Comparison of ENCODE assay signal across 11 cellular contexts in the genomic region with DNA sequence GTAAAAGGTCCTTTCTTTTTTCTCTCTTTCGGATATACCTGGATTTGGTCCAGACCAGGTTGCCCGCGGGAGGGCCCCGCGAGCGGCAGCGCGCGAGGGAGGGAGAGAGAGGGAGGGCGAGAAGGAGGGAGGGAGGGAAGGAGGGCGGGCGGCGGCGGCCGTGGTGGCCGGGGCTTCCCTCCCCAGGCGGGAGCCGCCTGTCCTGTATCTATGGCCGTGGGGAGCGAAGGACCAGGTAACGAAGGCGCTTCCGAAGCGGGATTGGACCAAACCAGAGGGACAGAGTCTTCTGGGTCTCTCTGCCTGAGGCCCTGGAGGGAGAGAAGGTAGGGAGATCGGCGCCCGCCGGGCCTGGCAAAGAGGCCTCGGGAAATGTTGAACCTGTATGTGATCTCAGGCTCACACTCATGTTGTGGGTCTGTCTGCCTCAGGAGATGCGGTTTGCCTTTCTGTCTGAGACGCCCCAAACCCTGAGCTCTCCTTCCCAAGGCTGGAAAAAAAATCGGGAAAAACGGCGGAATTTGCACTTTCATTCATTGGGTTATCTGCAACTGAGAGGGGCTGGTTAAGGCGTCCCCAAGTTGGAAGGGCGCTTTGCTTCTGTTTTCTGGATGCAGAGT. TPM values are rescaled to one million over a fixed set of nuclear protein-coding genes. Genes with fewer than 3 reads are reported as not detected.
DNase-seq lines count a peak whose midpoint lies in the region; ATAC-seq and TF ChIP-seq lines count a peak whose summit lies in the region.
"Had no signal": no experiment of that assay in that cellular context is flagged by ENCODE, and none has a peak within 500 bp of the region (broad histone marks: within the 10 kb centered on the region; RNA-seq: fewer than 3 reads in every experiment).

No MANE protein-coding gene starts in this region.

- no peak overlapping the region for H3K27ac ChIP-seq in rectal smooth muscle tissue (ENCODE audit: low read depth, low read length)

- in situ Hi-C loops in GM13977 (cut with MboI; ENCODE audit: low pct_unique_long_range_greater_than_20kb, low sequenced_read_pairs, unreplicated experiment) = no loop called here

- H3K9ac ChIP-seq in rectal smooth muscle tissue (ENCODE audit: low read length) = no peak overlapping the region

- peaks cover 14% of the 10 kb centered on the region for H3K36me3 Mint-ChIP-seq in Caco-2 (ENCODE audit: insufficient read depth, unreplicated experiment)
- H3K36me3 Mint-ChIP-seq in effector memory CD8-positive, alpha-beta T cell (ENCODE audit: insufficient read depth) = peaks cover 25% of the 10 kb centered on the region

- peaks cover 11% of the 10 kb centered on the region for H3K4me1 ChIP-seq in Caco-2
- no peaks in the 10 kb centered on the region for H3K4me1 ChIP-seq in rectal smooth muscle tissue (ENCODE audit: control insufficient read depth, insufficient read depth, low read length)

- TF ChIP-seq CTCF in Caco-2 (IDR thresholded peaks at IDR 0.05; ENCODE audit: insufficient read depth in 1 of 2, low read depth in 1 of 2, low read length in 1 of 2, severe bottlenecking in 1 of 2, unreplicated experiment in 1 of 2) (no peak), NB4 (IDR thresholded peaks at IDR 0.05; ENCODE audit: low read depth, low read length) (no peak), GM13977 (IDR thresholded peaks at IDR 0.05; ENCODE audit: extremely low read depth, insufficient read depth, missing control alignments) (no peak)

- no peaks in the 10 kb centered on the region for H3K9me3 Mint-ChIP-seq in Caco-2 (ENCODE audit: unreplicated experiment)
- H3K9me3 Mint-ChIP-seq in effector memory CD8-positive, alpha-beta T cell = no peaks in the 10 kb centered on the region

- no peaks in the 10 kb centered on the region for H3K9me3 ChIP-seq in Caco-2
- H3K9me3 ChIP-seq: uterus had no signal

- ATAC-seq in effector memory CD8-positive, alpha-beta T cell (replicated peaks) = no peak
- ATAC-seq in HG03565 (IDR thresholded peaks at IDR 0.05; ENCODE audit: unreplicated experiment) (no peak), HG02678 (IDR thresholded peaks at IDR 0.05; ENCODE audit: unreplicated experiment) (no peak), GM18502 (IDR thresholded peaks at IDR 0.05; ENCODE audit: poor library complexity, unreplicated experiment) (no peak)

- peak overlapping the region; percentile 89 for H3K4me3 Mint-ChIP-seq in Caco-2 (ENCODE audit: unreplicated experiment)
- peak overlapping the region; percentile 88 for H3K4me3 Mint-ChIP-seq in effector memory CD8-positive, alpha-beta T cell

- H3K27me3 ChIP-seq in Caco-2 (replicated peaks; ENCODE audit: control insufficient read depth, insufficient read depth, low read length) (no peaks in the 10 kb centered on the region), rectal smooth muscle tissue (ENCODE audit: control insufficient read depth, insufficient read depth, low read length) (peaks cover 80% of the 10 kb centered on the region)

- POLR2A ChIA-PET in Caco-2 (lab: Charles Lee) = interaction anchor here (0.6 kb wide), 2 partner anchors 14 to 54 kb away, joined by 3 to 4 read pairs; a partner anchor contains a TSS

- TSS peak; percentile 81 for BruUV-seq in Caco-2 (replicated peaks; lab: Mats Ljungman, UMichigan)

- H3K36me3 ChIP-seq in Caco-2 (ENCODE audit: control insufficient read depth, insufficient read depth, low read length) = no peaks in the 10 kb centered on the region
- no peaks in the 10 kb centered on the region for H3K36me3 ChIP-seq in rectal smooth muscle tissue (ENCODE audit: control insufficient read depth, insufficient read depth, low read length)
- H3K36me3 ChIP-seq: uterus had no signal

- H3K27me3 Mint-ChIP-seq in Caco-2 (ENCODE audit: insufficient read depth, unreplicated experiment) = no peaks in the 10 kb centered on the region
- peaks cover 99 to 100% of the 10 kb centered on the region in 2 donors for H3K27me3 Mint-ChIP-seq in effector memory CD8-positive, alpha-beta T cell

- intact Hi-C loops in Caco-2 (cut with micrococcal nuclease; ENCODE audit: unreplicated experiment) = no loop called here

- TF ChIP-seq POLR2A in NB4 (IDR thresholded peaks at IDR 0.05; ENCODE audit: extremely low read depth, insufficient read length) = no peak

- peak in 1 of 2 experiments; percentile 43 for DNase-seq in Caco-2
- peak; percentile 49 for DNase-seq in NB4 (ENCODE audit: low read depth)
- no peak for DNase-seq in effector memory CD8-positive, alpha-beta T cell
- no peak for DNase-seq in GM13977 (ENCODE audit: low spot score)
- DNase-seq: NCI-H82, retina had no signal

- H3K27ac Mint-ChIP-seq in Caco-2 (ENCODE audit: unreplicated experiment) = peak overlapping the region; percentile 97
- H3K27ac Mint-ChIP-seq in effector memory CD8-positive, alpha-beta T cell = no peak overlapping the region

- H3K4me1 Mint-ChIP-seq in Caco-2 (ENCODE audit: low read depth, unreplicated experiment) = peaks cover 9% of the 10 kb centered on the region
- peaks cover 43 to 44% of the 10 kb centered on the region in 2 donors for H3K4me1 Mint-ChIP-seq in effector memory CD8-positive, alpha-beta T cell (ENCODE audit: low read depth in 2 of 2)

- H3K4me3 ChIP-seq in Caco-2 (ENCODE audit: low read depth, low read length) (peak overlapping the region; percentile 63), NB4 (ENCODE audit: low read depth, low read length) (peak overlapping the region; percentile 55), rectal smooth muscle tissue (ENCODE audit: low read length) (peak overlapping the region; percentile 60)

- CTCF ChIA-PET in Caco-2 (lab: Charles Lee) = interaction anchor here (0.6 to 1.8 kb wide), 9 partner anchors 10 to 356 kb away, joined by 3 to 9 read pairs (median 5); a partner anchor contains a TSS

RNA-seq across cellular contexts. Expression of a gene that starts 5.2 kb away (rescaled TPM):
- total RNA-seq in Caco-2 (2022) = 2.9 and 3.1 TPM in 2 replicates

RNA-seq across cellular contexts. Expression of a gene that starts 9.9 kb away (rescaled TPM):
- 4.0 and 4.5 TPM in 2 replicates for total RNA-seq in Caco-2 (2022)

RNA-seq across cellular contexts. Expression of a gene that starts 14.0 kb away (rescaled TPM):
- 10.8 and 11.3 TPM in 2 replicates for total RNA-seq in Caco-2 (2022)

RNA-seq across cellular contexts. Expression of a gene that starts 20.0 kb away (rescaled TPM):
- total RNA-seq in Caco-2 (2022) = 1.6 and 1.9 TPM in 2 replicates

RNA-seq across cellular contexts. Expression of a gene that starts 21.9 kb away (rescaled TPM):
- 1.7 and 2.2 TPM in 2 replicates for total RNA-seq in Caco-2 (2022)
